ENCODE assay signal across 8 cellular contexts in the genomic region with DNA sequence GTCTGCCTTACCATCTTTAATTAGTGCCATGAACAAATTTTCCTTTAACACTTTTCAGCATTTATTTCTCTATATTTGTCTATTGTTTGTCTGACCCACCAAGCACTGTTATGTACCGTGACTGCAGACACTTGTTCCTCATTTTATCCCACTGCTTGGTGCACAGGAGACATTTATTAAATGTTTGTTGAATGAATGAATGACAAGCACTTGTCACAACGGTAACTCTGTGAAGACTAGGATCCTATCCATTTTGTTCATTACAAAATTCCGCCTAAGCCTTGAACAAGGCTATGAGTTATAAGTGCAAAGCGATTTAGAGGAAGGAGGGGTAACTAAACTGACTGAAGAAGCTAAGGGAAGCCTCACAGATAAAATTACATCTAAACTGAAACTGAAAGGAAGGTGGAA. TPM values are rescaled to one million over a fixed set of nuclear protein-coding genes. Genes with fewer than 3 reads are reported as not detected.
DNase-seq lines count a peak whose midpoint lies in the region; ATAC-seq and TF ChIP-seq lines count a peak whose summit lies in the region.

No MANE protein-coding gene starts in this region.

- H3K9ac ChIP-seq in SU-DHL-6 (ENCODE audit: low read length), result peak overlapping the region; percentile 90; the same call in 1 of the 2 replicates

- intact Hi-C loops in gastrocnemius medialis (cut with DNase I; ENCODE audit: low total_unique reads) (loop anchor here (1.0 kb wide), 1 partner anchor 304 kb away; no protein-coding TSS in a partner anchor), posterior cingulate gyrus (cut with DNase I) (loop anchor here (2.0 kb wide), 1 partner anchor 305 kb away; the partner anchor contains the start of gene RBM15)

- peak overlapping the region; percentile 67 for H2AFZ ChIP-seq in SU-DHL-6 (ENCODE audit: low read depth, low read length, severe bottlenecking)

- DNase-seq in GM12864 (ENCODE audit: low read depth) (no peak), fibroblast of pulmonary artery (ENCODE audit: low read depth) (no peak), gastrocnemius medialis (no peak), posterior cingulate gyrus (no peak)
- no peak for DNase-seq in effector CD4-positive, alpha-beta T cell

- peak overlapping the region; percentile 55 for H3K4me2 ChIP-seq in SU-DHL-6 (ENCODE audit: low read depth, low read length, poor library complexity, severe bottlenecking)

- TF ChIP-seq POLR2A in gastrocnemius medialis (IDR thresholded peaks at IDR 0.05), result no peak

- no peaks in the 10 kb centered on the region for H4K20me1 ChIP-seq in SU-DHL-6 (ENCODE audit: low read depth, low read length)

- no peaks in the 10 kb centered on the region for H3K9me2 ChIP-seq in SU-DHL-6 (replicated peaks; ENCODE audit: insufficient read depth, low read length)

- TF ChIP-seq CTCF in GM12864 (IDR thresholded peaks at IDR 0.05; ENCODE audit: low read depth, low read length, missing control alignments) (no peak), SU-DHL-6 (IDR thresholded peaks at IDR 0.05; ENCODE audit: insufficient read depth, low read length, poor library complexity, severe bottlenecking) (no peak), fibroblast of pulmonary artery (IDR thresholded peaks at IDR 0.05; ENCODE audit: low read length, missing control alignments) (no peak), gastrocnemius medialis (IDR thresholded peaks at IDR 0.05 in 4 of 5, conservative IDR thresholded peaks at IDR 0.05 in 1 of 5) (no peak)

- H3K4me3 ChIP-seq in GM12864 (ENCODE audit: low read depth, low read length) (peak overlapping the region; percentile 77), SU-DHL-6 (ENCODE audit: insufficient read depth, low read length, poor library complexity, severe bottlenecking) (peak overlapping the region; percentile 94), fibroblast of pulmonary artery (replicated peaks; ENCODE audit: low read depth, low read length) (peak overlapping the region; percentile 82), gastrocnemius medialis (peak overlapping the region; percentile 80 to 97 (median 83))

- no peaks in the 10 kb centered on the region for H3K27me3 ChIP-seq in SU-DHL-6 (ENCODE audit: low read length)
- H3K27me3 ChIP-seq in gastrocnemius medialis, result no peaks in the 10 kb centered on the region

- no peak overlapping the region for H3K27ac ChIP-seq in SU-DHL-6 (ENCODE audit: low read depth, low read length)
- peak overlapping the region; percentile 85 to 95 (median 90) for H3K27ac ChIP-seq in gastrocnemius medialis

- 0 out of 2 replicates have a peak, but pooled peaks cover 7% of the 10 kb centered on the region for H3F3A ChIP-seq in SU-DHL-6 (ENCODE audit: insufficient read depth)

- ATAC-seq in gastrocnemius medialis (no peak), HG03378 (IDR thresholded peaks at IDR 0.05; ENCODE audit: unreplicated experiment) (no peak), GM18861 (IDR thresholded peaks at IDR 0.05; ENCODE audit: unreplicated experiment) (no peak)

- H3K4me1 ChIP-seq in gastrocnemius medialis, result peaks cover 14 to 20% of the 10 kb centered on the region in 2 donors

- peaks cover 23% of the 10 kb centered on the region for H3K79me2 ChIP-seq in SU-DHL-6 (ENCODE audit: insufficient read depth, low read length)

- H3K36me3 ChIP-seq in SU-DHL-6 (ENCODE audit: low read length) (no peaks in the 10 kb centered on the region), gastrocnemius medialis (peaks cover 2 to 18% of the 10 kb centered on the region in 2 donors)

- H3K9me3 ChIP-seq in SU-DHL-6 (ENCODE audit: insufficient read depth, low read length) (no peaks in the 10 kb centered on the region), gastrocnemius medialis (no peaks in the 10 kb centered on the region)

- in situ Hi-C loops in gastrocnemius medialis (cut with MboI; ENCODE audit: low sequenced_read_pairs in 4 of 4), result loop anchor here in 1 of 4 donors (25.0 kb wide), 1 partner anchor 303 kb away; the partner anchor contains the start of gene RBM15

RNA-seq across cellular contexts. Expression of gene STRIP1, which starts 0.4 kb away (rescaled TPM):
- total RNA-seq in gastrocnemius medialis, result 10 to 100 TPM; 17.9 to 31.4 (median 20.7) TPM

RNA-seq across cellular contexts. Expression of gene ALX3, which starts 36.4 kb away (rescaled TPM):
- not detected for total RNA-seq in gastrocnemius medialis

RNA-seq across cellular contexts. Expression of gene AHCYL1, which starts 49.5 kb away (rescaled TPM):
- total RNA-seq in gastrocnemius medialis, result 100 to 1,000 TPM in 1 of 4 donors, 10 to 100 TPM in 3; 42.3 to 109 (median 69.6) TPM
